8 cellular contexts compared by ENCODE assay signal in the genomic region with DNA sequence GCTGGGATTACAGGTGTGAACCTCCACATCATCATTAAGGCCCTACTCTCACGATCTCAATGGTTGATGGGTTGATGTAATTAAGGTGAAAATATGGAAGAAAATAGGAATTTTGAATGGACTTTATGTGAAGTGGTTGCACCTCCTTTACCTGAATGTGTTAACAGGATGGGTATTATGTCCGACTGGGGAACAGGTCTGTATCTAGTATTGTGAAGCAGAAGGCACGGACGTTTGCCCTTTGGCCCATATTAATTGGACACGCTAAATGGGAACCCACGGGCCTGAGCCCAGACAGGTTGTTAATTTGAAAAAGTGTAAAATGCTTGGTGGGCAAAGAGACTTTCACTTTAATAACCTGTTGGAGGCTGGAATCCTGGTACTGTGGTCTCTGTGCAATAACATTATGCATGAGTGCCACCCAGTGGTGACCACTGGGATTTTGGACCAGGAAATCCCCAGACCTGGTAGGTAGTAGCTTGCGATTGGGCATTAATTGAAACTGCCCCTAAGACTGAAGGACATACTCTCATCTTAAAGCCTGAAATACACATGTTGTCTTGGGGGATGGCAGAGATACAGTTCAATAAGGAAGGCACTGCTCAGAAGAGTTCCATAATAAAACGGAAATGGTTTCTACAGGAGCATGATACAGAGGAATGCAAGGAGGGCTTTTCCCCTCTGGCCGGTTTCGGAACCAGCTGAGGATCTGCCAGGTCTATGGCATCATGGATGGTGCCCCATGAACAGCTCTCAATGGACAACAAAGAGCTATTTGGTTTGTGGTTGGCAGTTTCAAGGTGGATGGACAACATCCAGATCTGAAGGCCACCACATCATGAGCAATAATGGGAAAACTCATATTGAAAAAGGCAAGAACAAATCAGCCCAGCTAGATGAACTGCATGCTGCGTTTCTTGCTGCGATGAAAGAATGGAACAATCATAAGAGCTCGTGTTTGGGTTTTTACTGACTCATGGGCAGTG. TPM values are rescaled to one million over a fixed set of nuclear protein-coding genes. Genes with fewer than 3 reads are reported as not detected.
DNase-seq lines count a peak whose midpoint lies in the region; ATAC-seq, FAIRE-seq and TF ChIP-seq lines count a peak whose summit lies in the region.

No MANE protein-coding gene starts in this region.

- no peak overlapping the region for H3K4me3 Mint-ChIP-seq in Calu3 (ENCODE audit: low read depth, unreplicated experiment)
- no peak overlapping the region for H3K4me3 Mint-ChIP-seq in MCF 10A (ENCODE audit: unreplicated experiment)

- TF ChIP-seq POLR2A in H54 (IDR thresholded peaks at IDR 0.05; ENCODE audit: low read depth, low read length) = no peak

- H3K27me3 Mint-ChIP-seq in Calu3 (ENCODE audit: unreplicated experiment) (peaks cover 21% of the 10 kb centered on the region), MCF 10A (ENCODE audit: insufficient read depth, unreplicated experiment) (no peaks in the 10 kb centered on the region)

- no TSS peak for BruUV-seq in Calu3 (replicated peaks; lab: Mats Ljungman, UMichigan)
- no TSS peak for BruUV-seq in MCF 10A (replicated peaks; lab: Mats Ljungman, UMichigan)

- H3K4me1 Mint-ChIP-seq in Calu3 (ENCODE audit: low read depth, unreplicated experiment) = peaks cover 11% of the 10 kb centered on the region
- peaks cover 9% of the 10 kb centered on the region for H3K4me1 Mint-ChIP-seq in MCF 10A (ENCODE audit: insufficient read depth, unreplicated experiment)

- no peaks in the 10 kb centered on the region for H3K36me3 ChIP-seq in WERI-Rb-1

- FAIRE-seq in H54 (lab: Jason Lieb, UNC) = peak; percentile 94

- H3K36me3 Mint-ChIP-seq in Calu3 (ENCODE audit: insufficient read depth, unreplicated experiment) (no peaks in the 10 kb centered on the region), MCF 10A (ENCODE audit: insufficient read depth, unreplicated experiment) (no peaks in the 10 kb centered on the region)

- no peak overlapping the region for H3K27ac Mint-ChIP-seq in Calu3 (ENCODE audit: unreplicated experiment)
- no peak overlapping the region for H3K27ac Mint-ChIP-seq in MCF 10A (ENCODE audit: low read depth, unreplicated experiment)

- H3K9me3 ChIP-seq in WERI-Rb-1 (ENCODE audit: severe bottlenecking) = no peaks in the 10 kb centered on the region

- no peak overlapping the region for H3K4me3 ChIP-seq in WERI-Rb-1 (ENCODE audit: low read depth, low read length)

- CTCF ChIA-PET in Calu3 (lab: Charles Lee) = interaction anchor here (0.6 to 1.0 kb wide), 6 partner anchors 19 to 651 kb away, joined by 3 to 7 read pairs (median 4); no protein-coding TSS in a partner anchor
- CTCF ChIA-PET in MCF 10A (lab: Yijun Ruan, JAX) = interaction anchor here (0.5 to 2.3 kb wide), 36 partner anchors 8 to 655 kb away, joined by 3 to 28 read pairs (median 4); no protein-coding TSS in a partner anchor

- H3K9me3 Mint-ChIP-seq in Calu3 (ENCODE audit: low read depth, unreplicated experiment) (no peaks in the 10 kb centered on the region), MCF 10A (ENCODE audit: unreplicated experiment) (peaks cover 7% of the 10 kb centered on the region)

- intact Hi-C loops in Calu3 (cut with micrococcal nuclease; ENCODE audit: unreplicated experiment) = loop anchor here (2.0 kb wide), 1 partner anchor 74 kb away; no protein-coding TSS in a partner anchor
- intact Hi-C loops in MCF 10A (cut with micrococcal nuclease) = loop anchor here (1.0 to 10.0 kb wide), 7 partner anchors 26 to 650 kb away; no protein-coding TSS in a partner anchor

- H3K27ac ChIP-seq in WERI-Rb-1 = no peak overlapping the region

- POLR2A ChIA-PET in MCF 10A (lab: Yijun Ruan, JAX) = interaction anchor here (0.6 to 3.2 kb wide), 7 partner anchors 16 to 465 kb away, joined by 3 to 15 read pairs (median 3); a partner anchor contains a TSS

- DNase-seq in Calu3 = peak; percentile 75
- peak; percentile 61 for DNase-seq in H54 (ENCODE audit: insufficient read length, low spot score)
- DNase-seq in NCI-H2107 treated with DMSO at 0.1 percent for 48 hours (lab: John Stamatoyannopoulos, UW; ENCODE audit: unreplicated experiment) = peak; percentile 51
- peak; percentile 79 for DNase-seq in WERI-Rb-1
- peak; percentile 81 for DNase-seq in MCF 10A (ENCODE audit: unreplicated experiment)
- DNase-seq in iris pigment epithelial cell (ENCODE audit: low read depth) = peak; percentile 71
- DNase-seq in stimulated activated CD4-positive, alpha-beta T cell treated with anti-CD3 and anti-CD28 coated beads, Interleukin-1b, Interleukin-23, amount 100 ng/mL, for 1 hour (ENCODE audit: low read depth in 2 of 2) = peak; percentile 41 to 49

- TF ChIP-seq CTCF in Calu3 (IDR thresholded peaks at IDR 0.05; ENCODE audit: unreplicated experiment) (peak; percentile 71), WERI-Rb-1 (IDR thresholded peaks at IDR 0.05; ENCODE audit: low read depth, low read length) (peak; percentile 69), MCF 10A (IDR thresholded peaks at IDR 0.05; ENCODE audit: unreplicated experiment) (peak; percentile 85)

- no peaks in the 10 kb centered on the region for H3K27me3 ChIP-seq in WERI-Rb-1 (ENCODE audit: insufficient read depth, low read depth, severe bottlenecking)

- no peak for ATAC-seq in HG02973 (IDR thresholded peaks at IDR 0.05; ENCODE audit: unreplicated experiment)

RNA-seq across cellular contexts. Expression of a gene that starts 26.2 kb away (rescaled TPM):
- total RNA-seq in Calu3 (2022) (18.7 and 21.9 TPM in 2 replicates), MCF 10A (2022) (23.1 and 23.5 TPM in 2 replicates)
